In the genomic region with DNA sequence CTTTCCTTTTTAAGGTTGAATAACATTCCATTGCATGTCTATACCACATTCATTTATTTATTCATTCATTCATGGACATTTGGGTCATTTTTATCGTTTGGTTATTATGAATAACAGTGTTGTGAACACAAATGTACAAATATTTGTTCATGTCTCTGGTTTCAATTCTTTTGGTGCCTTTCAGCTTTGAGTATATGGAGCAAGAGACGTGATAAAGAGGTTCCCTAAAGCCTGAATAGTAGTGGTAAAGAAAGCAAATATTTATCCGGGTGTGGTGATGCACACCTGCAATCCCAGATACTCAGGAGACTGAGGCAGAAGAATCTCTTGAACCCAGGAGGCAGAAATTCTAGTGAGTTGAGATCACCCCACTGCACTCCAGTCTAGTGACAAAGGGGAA, we compare ENCODE assay signal across 36 cellular contexts.
"Had no signal": no experiment of that assay in that cellular context is flagged by ENCODE, and none has a peak within 500 bp of the region (broad histone marks: within the 10 kb centered on the region; RNA-seq: fewer than 3 reads in every experiment).

No MANE protein-coding gene starts in this region.

- H3K27me3 Mint-ChIP-seq: activated CD4-positive, alpha-beta memory T cell treated with anti-CD3 and anti-CD28 coated beads for 36 hours; activated naive CD4-positive, alpha-beta T cell treated with anti-CD3 and anti-CD28 coated beads, Interleukin-2, amount 10 ng/mL, durations not matched to agents 7 days and 5 days; activated naive CD8-positive, alpha-beta T cell treated with anti-CD3 and anti-CD28 coated beads, Interleukin-2, amount 10 ng/mL, durations not matched to agents 7 days and 5 days; effector memory CD8-positive, alpha-beta T cell; naive thymus-derived CD8-positive, alpha-beta T cell; stimulated activated naive B cell treated with anti-CD40 and anti-IgM and Interleukin-4, amounts not matched to agents 10 μg/mL and 1 μg/mL and 100 μg/mL, for 72 hours had no signal

- ATAC-seq: activated CD4-positive, CD25-positive, alpha-beta regulatory T cell treated with anti-CD3 and anti-CD28 coated beads, Interleukin-2, amount 50 U/mL, for 24 hours; effector memory CD8-positive, alpha-beta T cell; gastrocnemius medialis; left lung; lower lobe of right lung; naive thymus-derived CD8-positive, alpha-beta T cell; psoas muscle; stimulated activated naive B cell treated with anti-CD40 and anti-IgM and Interleukin-4, amounts not matched to agents 10 μg/mL and 1 μg/mL and 100 μg/mL, for 72 hours; upper lobe of right lung had no signal

- H3K4me2 ChIP-seq: smooth muscle cell had no signal

- H3K9me3 ChIP-seq: gastrocnemius medialis, left lung, lower lobe of right lung, psoas muscle, stomach, thyroid gland, upper lobe of right lung had no signal

- H3K4me3 Mint-ChIP-seq: activated CD4-positive, alpha-beta memory T cell treated with anti-CD3 and anti-CD28 coated beads for 36 hours; activated CD4-positive, alpha-beta T cell treated with anti-CD3 and anti-CD28 coated beads, Interleukin-2, amount 10 ng/mL, durations not matched to agents 24 days and 14 days; activated naive CD4-positive, alpha-beta T cell treated with anti-CD3 and anti-CD28 coated beads, Interleukin-2, amount 10 ng/mL, durations not matched to agents 7 days and 5 days; activated naive CD8-positive, alpha-beta T cell treated with anti-CD3 and anti-CD28 coated beads, Interleukin-2, amount 10 ng/mL, durations not matched to agents 7 days and 5 days; effector memory CD8-positive, alpha-beta T cell; naive thymus-derived CD8-positive, alpha-beta T cell; neural crest cell; stimulated activated naive B cell treated with anti-CD40 and anti-IgM and Interleukin-4, amounts not matched to agents 10 μg/mL and 1 μg/mL and 100 μg/mL, for 72 hours had no signal

- H3K79me2 ChIP-seq: parathyroid adenoma had no signal

- H3K9ac ChIP-seq: parathyroid adenoma had no signal

- H3K36me3 Mint-ChIP-seq: activated CD4-positive, alpha-beta memory T cell treated with anti-CD3 and anti-CD28 coated beads for 36 hours; activated naive CD4-positive, alpha-beta T cell treated with anti-CD3 and anti-CD28 coated beads, Interleukin-2, amount 10 ng/mL, durations not matched to agents 7 days and 5 days; activated naive CD8-positive, alpha-beta T cell treated with anti-CD3 and anti-CD28 coated beads, Interleukin-2, amount 10 ng/mL, durations not matched to agents 7 days and 5 days; naive thymus-derived CD8-positive, alpha-beta T cell; stimulated activated naive B cell treated with anti-CD40 and anti-IgM and Interleukin-4, amounts not matched to agents 10 μg/mL and 1 μg/mL and 100 μg/mL, for 72 hours had no signal

- DNase-seq: activated CD4-positive, alpha-beta memory T cell treated with anti-CD3 and anti-CD28 coated beads for 36 hours; activated CD4-positive, alpha-beta T cell treated with anti-CD3 and anti-CD28 coated beads, Interleukin-2, amount 10 ng/mL, durations not matched to agents 24 days and 14 days; activated CD8-positive, alpha-beta memory T cell treated with anti-CD3 and anti-CD28 coated beads, Interleukin-2, amount 50 U/mL, for 4 hours; activated gamma-delta T cell; activated naive CD4-positive, alpha-beta T cell treated with anti-CD3 and anti-CD28 coated beads, Interleukin-2, amount 10 ng/mL, durations not matched to agents 7 days and 5 days; activated naive CD8-positive, alpha-beta T cell treated with anti-CD3 and anti-CD28 coated beads, Interleukin-2, amount 10 ng/mL, durations not matched to agents 7 days and 5 days; activated T-cell treated with anti-CD3 and anti-CD28 coated beads, Interleukin-2, amount 50 U/mL, for 1 hour; amniotic stem cell; brain microvascular endothelial cell; caudate nucleus; cortex of kidney; effector memory CD8-positive, alpha-beta T cell; erythroblast; gastrocnemius medialis; glutamatergic neuron; left lung; lower lobe of right lung; mesenchymal stem cell; naive thymus-derived CD8-positive, alpha-beta T cell; occipital lobe; psoas muscle; stimulated activated CD4-positive, alpha-beta T cell treated with anti-CD3 and anti-CD28 coated beads, Interleukin-1b, Interleukin-23, amount 100 ng/mL, for 48 hours; stimulated activated CD4-positive, alpha-beta T cell treated with anti-CD3 and anti-CD28 coated beads, Interleukin-4, amount 100 ng/mL, for 4 hours; stimulated activated CD8-positive, alpha-beta memory T cell treated with anti-CD3 and anti-CD28 coated beads, Interleukin-4, amount 100 ng/mL, for 48 hours; stimulated activated naive B cell treated with anti-CD40 and anti-IgM and Interleukin-4, amounts not matched to agents 10 μg/mL and 1 μg/mL and 100 μg/mL, for 72 hours; stomach; thyroid gland; upper lobe of right lung; WERI-Rb-1 had no signal

- H3K36me3 ChIP-seq: brain microvascular endothelial cell, gastrocnemius medialis, left lung, lower lobe of right lung, stomach, thyroid gland, upper lobe of right lung, WERI-Rb-1 had no signal

- H3K27ac Mint-ChIP-seq: activated CD4-positive, alpha-beta memory T cell treated with anti-CD3 and anti-CD28 coated beads for 36 hours; activated CD4-positive, alpha-beta T cell treated with anti-CD3 and anti-CD28 coated beads, Interleukin-2, amount 10 ng/mL, durations not matched to agents 24 days and 14 days; activated naive CD4-positive, alpha-beta T cell treated with anti-CD3 and anti-CD28 coated beads, Interleukin-2, amount 10 ng/mL, durations not matched to agents 7 days and 5 days; activated naive CD8-positive, alpha-beta T cell treated with anti-CD3 and anti-CD28 coated beads, Interleukin-2, amount 10 ng/mL, durations not matched to agents 7 days and 5 days; effector memory CD8-positive, alpha-beta T cell; naive thymus-derived CD8-positive, alpha-beta T cell; stimulated activated naive B cell treated with anti-CD40 and anti-IgM and Interleukin-4, amounts not matched to agents 10 μg/mL and 1 μg/mL and 100 μg/mL, for 72 hours had no signal

- H3K27ac ChIP-seq: brain microvascular endothelial cell, gastrocnemius medialis, left lung, lower lobe of right lung, parathyroid adenoma, psoas muscle, stomach, thyroid gland, upper lobe of right lung, WERI-Rb-1 had no signal

- H3K4me3 ChIP-seq: gastrocnemius medialis, left lung, lower lobe of right lung, psoas muscle, smooth muscle cell, stomach, thyroid gland, upper lobe of right lung had no signal

- H3K4me1 ChIP-seq: parathyroid adenoma, psoas muscle, thyroid gland, upper lobe of right lung had no signal

- H3K27me3 ChIP-seq: brain microvascular endothelial cell, gastrocnemius medialis, left lung, stomach, thyroid gland, upper lobe of right lung had no signal

- FAIRE-seq: astrocyte, islet of Langerhans, TTC549 had no signal

- H3K9me3 Mint-ChIP-seq: activated CD4-positive, alpha-beta memory T cell treated with anti-CD3 and anti-CD28 coated beads for 36 hours; activated CD4-positive, alpha-beta T cell treated with anti-CD3 and anti-CD28 coated beads, Interleukin-2, amount 10 ng/mL, durations not matched to agents 24 days and 14 days; activated naive CD4-positive, alpha-beta T cell treated with anti-CD3 and anti-CD28 coated beads, Interleukin-2, amount 10 ng/mL, durations not matched to agents 7 days and 5 days; activated naive CD8-positive, alpha-beta T cell treated with anti-CD3 and anti-CD28 coated beads, Interleukin-2, amount 10 ng/mL, durations not matched to agents 7 days and 5 days; effector memory CD8-positive, alpha-beta T cell; naive thymus-derived CD8-positive, alpha-beta T cell; neural crest cell; stimulated activated naive B cell treated with anti-CD40 and anti-IgM and Interleukin-4, amounts not matched to agents 10 μg/mL and 1 μg/mL and 100 μg/mL, for 72 hours had no signal

- H2AFZ ChIP-seq: parathyroid adenoma had no signal
